Comparison of ENCODE assay signal across 1 cellular context in the genomic region with DNA sequence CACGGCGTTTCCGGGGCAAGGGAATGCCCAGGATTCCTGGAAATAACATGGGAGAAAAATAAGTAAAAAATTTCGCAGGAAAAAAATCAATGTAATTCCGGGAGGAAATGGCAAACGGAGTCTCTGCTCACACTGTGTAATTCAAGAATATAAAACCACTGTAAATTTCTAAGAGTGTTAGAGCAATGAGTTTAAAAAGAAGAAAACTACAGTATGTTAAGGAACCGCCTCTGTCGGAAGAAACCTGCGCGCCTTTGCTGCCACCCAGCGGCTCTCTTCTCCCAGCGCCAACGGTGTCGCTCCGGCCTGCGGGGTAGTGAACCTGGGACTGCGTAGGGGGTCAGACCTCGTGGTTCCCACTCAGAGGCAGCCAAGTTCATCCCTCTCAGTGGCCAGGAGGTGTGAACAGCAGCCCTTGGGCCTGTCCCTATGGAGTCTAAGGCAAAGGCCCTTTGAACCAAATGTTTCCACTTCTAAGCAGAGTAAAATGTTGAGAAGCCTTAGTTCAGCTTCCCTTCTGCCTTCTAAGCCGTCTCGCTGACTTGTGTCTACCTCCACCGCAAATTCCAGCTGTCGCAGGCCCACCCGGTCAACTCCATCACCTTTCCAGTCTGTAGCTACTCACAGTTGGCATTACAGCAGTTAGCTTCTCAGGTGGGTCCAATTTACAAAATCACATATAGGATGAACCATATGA.
TF ChIP-seq lines count a peak whose summit lies in the region.

No MANE protein-coding gene starts in this region.

TF ChIP-seq in K562, 482 proteins besides CTCF, POLR2A, EP300 and RAD21 (continued from another document):
- TF ChIP-seq, protein P1, sequence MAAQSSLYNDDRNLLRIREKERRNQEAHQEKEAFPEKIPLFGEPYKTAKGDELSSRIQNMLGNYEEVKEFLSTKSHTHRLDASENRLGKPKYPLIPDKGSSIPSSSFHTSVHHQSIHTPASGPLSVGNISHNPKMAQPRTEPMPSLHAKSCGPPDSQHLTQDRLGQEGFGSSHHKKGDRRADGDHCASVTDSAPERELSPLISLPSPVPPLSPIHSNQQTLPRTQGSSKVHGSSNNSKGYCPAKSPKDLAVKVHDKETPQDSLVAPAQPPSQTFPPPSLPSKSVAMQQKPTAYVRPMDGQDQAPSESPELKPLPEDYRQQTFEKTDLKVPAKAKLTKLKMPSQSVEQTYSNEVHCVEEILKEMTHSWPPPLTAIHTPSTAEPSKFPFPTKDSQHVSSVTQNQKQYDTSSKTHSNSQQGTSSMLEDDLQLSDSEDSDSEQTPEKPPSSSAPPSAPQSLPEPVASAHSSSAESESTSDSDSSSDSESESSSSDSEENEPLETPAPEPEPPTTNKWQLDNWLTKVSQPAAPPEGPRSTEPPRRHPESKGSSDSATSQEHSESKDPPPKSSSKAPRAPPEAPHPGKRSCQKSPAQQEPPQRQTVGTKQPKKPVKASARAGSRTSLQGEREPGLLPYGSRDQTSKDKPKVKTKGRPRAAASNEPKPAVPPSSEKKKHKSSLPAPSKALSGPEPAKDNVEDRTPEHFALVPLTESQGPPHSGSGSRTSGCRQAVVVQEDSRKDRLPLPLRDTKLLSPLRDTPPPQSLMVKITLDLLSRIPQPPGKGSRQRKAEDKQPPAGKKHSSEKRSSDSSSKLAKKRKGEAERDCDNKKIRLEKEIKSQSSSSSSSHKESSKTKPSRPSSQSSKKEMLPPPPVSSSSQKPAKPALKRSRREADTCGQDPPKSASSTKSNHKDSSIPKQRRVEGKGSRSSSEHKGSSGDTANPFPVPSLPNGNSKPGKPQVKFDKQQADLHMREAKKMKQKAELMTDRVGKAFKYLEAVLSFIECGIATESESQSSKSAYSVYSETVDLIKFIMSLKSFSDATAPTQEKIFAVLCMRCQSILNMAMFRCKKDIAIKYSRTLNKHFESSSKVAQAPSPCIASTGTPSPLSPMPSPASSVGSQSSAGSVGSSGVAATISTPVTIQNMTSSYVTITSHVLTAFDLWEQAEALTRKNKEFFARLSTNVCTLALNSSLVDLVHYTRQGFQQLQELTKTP (IDR thresholded peaks at IDR 0.05; ENCODE audit: low read depth in 1 of 2, partially characterized antibody in 2 of 2) = peak in 1 of 2 experiments; percentile 62
- TF ChIP-seq, protein P2, sequence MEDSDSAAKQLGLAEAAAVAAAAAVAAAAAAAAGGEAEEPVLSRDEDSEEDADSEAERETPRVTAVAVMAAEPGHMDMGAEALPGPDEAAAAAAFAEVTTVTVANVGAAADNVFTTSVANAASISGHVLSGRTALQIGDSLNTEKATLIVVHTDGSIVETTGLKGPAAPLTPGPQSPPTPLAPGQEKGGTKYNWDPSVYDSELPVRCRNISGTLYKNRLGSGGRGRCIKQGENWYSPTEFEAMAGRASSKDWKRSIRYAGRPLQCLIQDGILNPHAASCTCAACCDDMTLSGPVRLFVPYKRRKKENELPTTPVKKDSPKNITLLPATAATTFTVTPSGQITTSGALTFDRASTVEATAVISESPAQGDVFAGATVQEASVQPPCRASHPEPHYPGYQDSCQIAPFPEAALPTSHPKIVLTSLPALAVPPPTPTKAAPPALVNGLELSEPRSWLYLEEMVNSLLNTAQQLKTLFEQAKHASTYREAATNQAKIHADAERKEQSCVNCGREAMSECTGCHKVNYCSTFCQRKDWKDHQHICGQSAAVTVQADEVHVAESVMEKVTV (CRISPR knock-in tag; IDR thresholded peaks at IDR 0.05) = peak; percentile 90
- TF ChIP-seq, protein P3, sequence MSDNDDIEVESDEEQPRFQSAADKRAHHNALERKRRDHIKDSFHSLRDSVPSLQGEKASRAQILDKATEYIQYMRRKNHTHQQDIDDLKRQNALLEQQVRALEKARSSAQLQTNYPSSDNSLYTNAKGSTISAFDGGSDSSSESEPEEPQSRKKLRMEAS (CRISPR knock-in tag; IDR thresholded peaks at IDR 0.05) = peak; percentile 86
- no peak for TF ChIP-seq FOXJ2 (tag; IDR thresholded peaks at IDR 0.05)
- 0 out of 4 replicates have a peak, but pooled peaks of 1 of the 2 experiments have one; percentile 25 for TF ChIP-seq ETV6 (IDR thresholded peaks at IDR 0.05; ENCODE audit: borderline replicate concordance in 1 of 2, low read depth in 2 of 2, low read length in 1 of 2)
- TF ChIP-seq ETV6 (CRISPR knock-in tag; IDR thresholded peaks at IDR 0.05; ENCODE audit: borderline replicate concordance) = no peak
- no peak for TF ChIP-seq BDP1 (IDR thresholded peaks at IDR 0.05; ENCODE audit: insufficient read depth, insufficient read length)
- TF ChIP-seq, protein P4, sequence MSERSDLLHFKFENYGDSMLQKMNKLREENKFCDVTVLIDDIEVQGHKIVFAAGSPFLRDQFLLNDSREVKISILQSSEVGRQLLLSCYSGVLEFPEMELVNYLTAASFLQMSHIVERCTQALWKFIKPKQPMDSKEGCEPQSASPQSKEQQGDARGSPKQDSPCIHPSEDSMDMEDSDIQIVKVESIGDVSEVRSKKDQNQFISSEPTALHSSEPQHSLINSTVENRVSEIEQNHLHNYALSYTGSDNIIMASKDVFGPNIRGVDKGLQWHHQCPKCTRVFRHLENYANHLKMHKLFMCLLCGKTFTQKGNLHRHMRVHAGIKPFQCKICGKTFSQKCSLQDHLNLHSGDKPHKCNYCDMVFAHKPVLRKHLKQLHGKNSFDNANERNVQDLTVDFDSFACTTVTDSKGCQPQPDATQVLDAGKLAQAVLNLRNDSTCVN (CRISPR knock-in tag; IDR thresholded peaks at IDR 0.05) = no peak
- TF ChIP-seq, protein P5, sequence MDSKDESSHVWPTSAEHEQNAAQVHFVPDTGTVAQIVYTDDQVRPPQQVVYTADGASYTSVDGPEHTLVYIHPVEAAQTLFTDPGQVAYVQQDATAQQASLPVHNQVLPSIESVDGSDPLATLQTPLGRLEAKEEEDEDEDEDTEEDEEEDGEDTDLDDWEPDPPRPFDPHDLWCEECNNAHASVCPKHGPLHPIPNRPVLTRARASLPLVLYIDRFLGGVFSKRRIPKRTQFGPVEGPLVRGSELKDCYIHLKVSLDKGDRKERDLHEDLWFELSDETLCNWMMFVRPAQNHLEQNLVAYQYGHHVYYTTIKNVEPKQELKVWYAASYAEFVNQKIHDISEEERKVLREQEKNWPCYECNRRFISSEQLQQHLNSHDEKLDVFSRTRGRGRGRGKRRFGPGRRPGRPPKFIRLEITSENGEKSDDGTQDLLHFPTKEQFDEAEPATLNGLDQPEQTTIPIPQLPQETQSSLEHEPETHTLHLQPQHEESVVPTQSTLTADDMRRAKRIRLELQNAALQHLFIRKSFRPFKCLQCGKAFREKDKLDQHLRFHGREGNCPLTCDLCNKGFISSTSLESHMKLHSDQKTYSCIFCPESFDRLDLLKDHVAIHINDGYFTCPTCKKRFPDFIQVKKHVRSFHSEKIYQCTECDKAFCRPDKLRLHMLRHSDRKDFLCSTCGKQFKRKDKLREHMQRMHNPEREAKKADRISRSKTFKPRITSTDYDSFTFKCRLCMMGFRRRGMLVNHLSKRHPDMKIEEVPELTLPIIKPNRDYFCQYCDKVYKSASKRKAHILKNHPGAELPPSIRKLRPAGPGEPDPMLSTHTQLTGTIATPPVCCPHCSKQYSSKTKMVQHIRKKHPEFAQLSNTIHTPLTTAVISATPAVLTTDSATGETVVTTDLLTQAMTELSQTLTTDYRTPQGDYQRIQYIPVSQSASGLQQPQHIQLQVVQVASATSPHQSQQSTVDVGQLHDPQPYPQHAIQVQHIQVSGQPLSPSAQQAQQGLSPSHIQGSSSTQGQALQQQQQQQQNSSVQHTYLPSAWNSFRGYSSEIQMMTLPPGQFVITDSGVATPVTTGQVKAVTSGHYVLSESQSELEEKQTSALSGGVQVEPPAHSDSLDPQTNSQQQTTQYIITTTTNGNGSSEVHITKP (IDR thresholded peaks at IDR 0.05; ENCODE audit: partially characterized antibody) = peak; percentile 62
- TF ChIP-seq GABPB2 (CRISPR knock-in tag; conservative IDR thresholded peaks at IDR 0.05) = no peak
- TF ChIP-seq, protein P6, sequence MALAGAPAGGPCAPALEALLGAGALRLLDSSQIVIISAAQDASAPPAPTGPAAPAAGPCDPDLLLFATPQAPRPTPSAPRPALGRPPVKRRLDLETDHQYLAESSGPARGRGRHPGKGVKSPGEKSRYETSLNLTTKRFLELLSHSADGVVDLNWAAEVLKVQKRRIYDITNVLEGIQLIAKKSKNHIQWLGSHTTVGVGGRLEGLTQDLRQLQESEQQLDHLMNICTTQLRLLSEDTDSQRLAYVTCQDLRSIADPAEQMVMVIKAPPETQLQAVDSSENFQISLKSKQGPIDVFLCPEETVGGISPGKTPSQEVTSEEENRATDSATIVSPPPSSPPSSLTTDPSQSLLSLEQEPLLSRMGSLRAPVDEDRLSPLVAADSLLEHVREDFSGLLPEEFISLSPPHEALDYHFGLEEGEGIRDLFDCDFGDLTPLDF (CRISPR knock-in tag; IDR thresholded peaks at IDR 0.05) = 0 out of 2 replicates have a peak, but pooled peaks have one; percentile 17
- TF ChIP-seq ZNF589 (CRISPR knock-in tag; IDR thresholded peaks at IDR 0.05; ENCODE audit: low read depth) = peak; percentile 49; the same call in 1 of the 2 replicates
- peak; percentile 53 for TF ChIP-seq HNRNPLL (IDR thresholded peaks at IDR 0.05; ENCODE audit: low read depth, low read length, poor library complexity, severe bottlenecking)
